Comparison of ENCODE assay signal across 27 cellular contexts in the genomic region with DNA sequence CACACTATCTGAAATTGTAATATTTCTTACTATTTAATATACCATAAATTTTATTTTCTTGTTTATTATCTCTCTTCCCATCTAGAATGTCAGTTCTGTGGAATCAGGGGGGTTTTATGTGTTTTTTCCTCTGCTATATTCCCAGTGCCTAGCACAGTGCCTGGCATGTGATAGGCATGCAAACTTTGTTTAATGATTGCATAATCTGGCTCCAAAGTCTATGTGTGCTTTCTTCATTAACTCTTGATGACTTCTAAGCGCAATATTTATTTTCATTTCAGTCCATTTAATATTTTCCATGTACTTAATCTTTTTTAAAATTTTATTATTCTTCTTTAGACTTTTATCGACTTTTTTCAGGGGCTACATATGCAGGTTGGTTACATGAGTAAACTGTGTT.
"Had no signal": no experiment of that assay in that cellular context is flagged by ENCODE, and none has a peak within 500 bp of the region (broad histone marks: within the 10 kb centered on the region; RNA-seq: fewer than 3 reads in every experiment).

No MANE protein-coding gene starts in this region.

- H3K27me3 Mint-ChIP-seq: dendritic cell treated with granulocyte-macrophage colony-stimulating factor and Interleukin-4, amounts not matched to agents 40 ng/mL and 50 ng/mL, for 4 days; effector memory CD8-positive, alpha-beta T cell; naive B cell had no signal

- FAIRE-seq: endometrium, islet of Langerhans, keratinocyte had no signal

- H3K9me3 ChIP-seq: colonic mucosa, gastrocnemius medialis had no signal

- H3K4me1 ChIP-seq: colonic mucosa, esophagus squamous epithelium, heart right ventricle, lower lobe of right lung had no signal

- H3K4me3 Mint-ChIP-seq: dendritic cell treated with granulocyte-macrophage colony-stimulating factor and Interleukin-4, amounts not matched to agents 40 ng/mL and 50 ng/mL, for 4 days; effector memory CD8-positive, alpha-beta T cell; endodermal cell; mesothelial cell of epicardium; naive B cell had no signal

- H3K36me3 ChIP-seq: colonic mucosa, gastrocnemius medialis, left ventricle myocardium inferior, lower lobe of right lung had no signal

- H3K27me3 ChIP-seq: colonic mucosa, esophagus squamous epithelium, gastrocnemius medialis, heart right ventricle had no signal

- H3K4me1 Mint-ChIP-seq: mesothelial cell of epicardium, naive B cell had no signal

- H3K27ac ChIP-seq: colonic mucosa, epithelial cell of prostate, esophagus squamous epithelium, gastrocnemius medialis, heart right ventricle, left ventricle myocardium inferior, lower lobe of right lung had no signal

- H3K4me3 ChIP-seq: colonic mucosa, esophagus squamous epithelium, gastrocnemius medialis, heart right ventricle, left ventricle myocardium inferior, lower lobe of right lung, mucosa of descending colon had no signal

- H3K27ac Mint-ChIP-seq: dendritic cell treated with granulocyte-macrophage colony-stimulating factor and Interleukin-4, amounts not matched to agents 40 ng/mL and 50 ng/mL, for 4 days; effector memory CD8-positive, alpha-beta T cell; endodermal cell; mesothelial cell of epicardium; naive B cell had no signal

- ATAC-seq: effector memory CD8-positive, alpha-beta T cell; esophagus mucosa; gastrocnemius medialis; heart right ventricle; left cardiac atrium; lower lobe of right lung; mucosa of descending colon had no signal

- DNase-seq: colonic mucosa; cortex of kidney; effector CD8-positive, alpha-beta T cell; effector memory CD8-positive, alpha-beta T cell; endodermal cell; erythroblast; esophagus squamous epithelium; foreskin fibroblast; foreskin melanocyte; gastrocnemius medialis; glutamatergic neuron; head of caudate nucleus; heart right ventricle; hippocampal formation; left cardiac atrium; left ventricle myocardium inferior; lower lobe of right lung; mesenchymal stem cell; mucosa of descending colon; naive B cell had no signal
